In genomic region chr3:125129512-125129962, GRCh38 we compare ENCODE assay signal across 7 cellular contexts.
DNase-seq lines count a peak whose midpoint lies in the region; ATAC-seq and TF ChIP-seq lines count a peak whose summit lies in the region.

No MANE protein-coding gene starts in this region.

- H3K9me3 Mint-ChIP-seq in natural killer cell = no peaks in the 10 kb centered on the region

- DNase-seq in HS-27A (ENCODE audit: low read depth) (peak; percentile 98), RKO (ENCODE audit: low spot score) (peak; percentile 73), fibroblast of the conjunctiva (ENCODE audit: low read depth) (peak; percentile 99), sciatic nerve (ENCODE audit: low spot score) (no peak), natural killer cell (no peak)
- no peak for DNase-seq in stimulated activated naive CD4-positive, alpha-beta T cell (lab: John Stamatoyannopoulos, UW)

- H3K27me3 Mint-ChIP-seq in natural killer cell (ENCODE audit: low read depth in 2 of 2) = peaks cover 0 to 3% of the 10 kb centered on the region in 2 donors

- peaks cover 41 to 44% of the 10 kb centered on the region in 2 donors for H3K4me1 Mint-ChIP-seq in natural killer cell

- no peak for TF ChIP-seq CTCF in natural killer cell (IDR thresholded peaks at IDR 0.05)

- ATAC-seq in sciatic nerve (peak; percentile 94), GM19463 (IDR thresholded peaks at IDR 0.05; ENCODE audit: unreplicated experiment) (no peak), natural killer cell (no peak)

- H3K27ac Mint-ChIP-seq in natural killer cell = no peak overlapping the region

- H3K36me3 Mint-ChIP-seq in natural killer cell = no peaks in the 10 kb centered on the region

- intact Hi-C loops in sciatic nerve (cut with DNase I) = no loop called here
- intact Hi-C loops in natural killer cell (cut with micrococcal nuclease) = no loop called here

- no peak overlapping the region for H3K4me3 Mint-ChIP-seq in natural killer cell

Comparison
In these comparisons a context has a peak if more than half of its experiments do, and no peak if none do; other contexts are left out.
1. DNase-seq: peak in HS-27A (single experiment), RKO (single experiment) and fibroblast of the conjunctiva (single experiment); none in sciatic nerve (single experiment), natural killer cell (single experiment) and stimulated activated naive CD4-positive, alpha-beta T cell (0 of 6).